In genomic region chr1:115976062-115976899, GRCh38 we compare ENCODE assay signal across 2 cellular contexts.
TF ChIP-seq lines count a peak whose summit lies in the region.

SLC22A15 (plus strand) TSS chr1:115976513; CDS start chr1:115976628, 115 bp downstream.

TF ChIP-seq in SK-N-SH treated with all-trans-retinoic acid at 6 μM for 48 hours, 23 proteins besides CTCF, POLR2A, EP300 and RAD21 (continued from another document):
- TF ChIP-seq GLIS3 (CRISPR knock-in tag; IDR thresholded peaks at IDR 0.05) (no peak), PPARA (CRISPR knock-in tag; IDR thresholded peaks at IDR 0.05; ENCODE audit: borderline replicate concordance) (no peak)

TF ChIP-seq in K562, 482 proteins besides CTCF, POLR2A, EP300 and RAD21 (continued from another document and continues in another):
- TF ChIP-seq RERE (CRISPR knock-in tag; IDR thresholded peaks at IDR 0.05; ENCODE audit: borderline replicate concordance) (no peak), ZNF311 (CRISPR knock-in tag; IDR thresholded peaks at IDR 0.05) (no peak), NR2C2 (CRISPR knock-in tag; IDR thresholded peaks at IDR 0.05) (no peak), NR2C2 (tag; IDR thresholded peaks at IDR 0.05) (peak; percentile 43; the same call in 1 of the 2 replicates), RREB1 (CRISPR knock-in tag; IDR thresholded peaks at IDR 0.05) (no peak), TCF15 (CRISPR knock-in tag; IDR thresholded peaks at IDR 0.05) (no peak), ZNF280B (CRISPR knock-in tag; IDR thresholded peaks at IDR 0.05) (no peak), BCLAF1 (IDR thresholded peaks at IDR 0.05; ENCODE audit: borderline replicate concordance in 1 of 2, control insufficient read depth in 1 of 2, low read depth in 2 of 2, low read length in 1 of 2) (no peak), KLF6 (CRISPR knock-in tag; IDR thresholded peaks at IDR 0.05; ENCODE audit: borderline replicate concordance) (no peak), PTBP1 (IDR thresholded peaks at IDR 0.05; ENCODE audit: low read depth, low read length) (no peak), COPS2 (conservative IDR thresholded peaks at IDR 0.05) (no peak), SMARCA4 (IDR thresholded peaks at IDR 0.05) (no peak), WHSC1 (IDR thresholded peaks at IDR 0.05; ENCODE audit: low read length) (no peak), HNRNPUL1 (IDR thresholded peaks at IDR 0.05; ENCODE audit: low read length) (no peak), CC2D1A (IDR thresholded peaks at IDR 0.05) (no peak), ERF (CRISPR knock-in tag; IDR thresholded peaks at IDR 0.05) (no peak), PTTG1 (tag; IDR thresholded peaks at IDR 0.05; ENCODE audit: low read depth) (no peak), SMARCB1 (IDR thresholded peaks at IDR 0.05; ENCODE audit: insufficient read length, low read depth) (no peak), RBFOX2 (IDR thresholded peaks at IDR 0.05; ENCODE audit: low read depth, low read length) (peak; percentile 58), ZNF384 (IDR thresholded peaks at IDR 0.05; ENCODE audit: low read depth, low read length) (peak; percentile 65; the same call in 1 of the 2 replicates), TOE1 (IDR thresholded peaks at IDR 0.05; ENCODE audit: borderline replicate concordance) (no peak), TOE1 (CRISPR knock-in tag; IDR thresholded peaks at IDR 0.05; ENCODE audit: borderline replicate concordance, low read depth) (no peak), TRIM25 (IDR thresholded peaks at IDR 0.05; ENCODE audit: borderline replicate concordance) (no peak), UBTF (IDR thresholded peaks at IDR 0.05; ENCODE audit: borderline replicate concordance in 1 of 2, low read depth in 2 of 2, low read length in 2 of 2) (peak; percentile 70 to 75; a peak in 1 of 4 replicates), E2F5 (CRISPR knock-in tag; IDR thresholded peaks at IDR 0.05) (no peak), ZBTB7A (IDR thresholded peaks at IDR 0.05; ENCODE audit: borderline replicate concordance, control insufficient read depth, low read depth, low read length) (0 out of 2 replicates have a peak, but pooled peaks have one; percentile 21), SMARCA5 (IDR thresholded peaks at IDR 0.05) (no peak), MEF2A (IDR thresholded peaks at IDR 0.05; ENCODE audit: control insufficient read depth, low read depth, low read length) (no peak), CXXC5 (CRISPR knock-in tag; IDR thresholded peaks at IDR 0.05) (peak; percentile 49), MYC (IDR thresholded peaks at IDR 0.05; ENCODE audit: low read depth, low read length) (peak; percentile 73), MYC (CRISPR knock-in tag; IDR thresholded peaks at IDR 0.05; ENCODE audit: borderline replicate concordance, low read depth) (no peak), ZNF830 (CRISPR knock-in tag; IDR thresholded peaks at IDR 0.05) (no peak), ZNF449 (CRISPR knock-in tag; IDR thresholded peaks at IDR 0.05) (no peak), MCM7 (IDR thresholded peaks at IDR 0.05) (no peak)
